In genomic region chr9:123659358-123659757, GRCh38 we compare ENCODE assay signal across 20 cellular contexts.
"Had no signal": no experiment of that assay in that cellular context is flagged by ENCODE, and none has a peak within 500 bp of the region (broad histone marks: within the 10 kb centered on the region; RNA-seq: fewer than 3 reads in every experiment).

No MANE protein-coding gene starts in this region.

- H3K27me3 Mint-ChIP-seq: stimulated activated naive CD8-positive, alpha-beta T cell treated with anti-CD3 and anti-CD28 coated beads, Interleukin-15, amount 100 ng/mL, for 72 hours had no signal

- H3K9me3 ChIP-seq: prostate gland, thoracic aorta had no signal

- H3K27me3 ChIP-seq: dorsolateral prefrontal cortex, heart left ventricle, right lobe of liver, transverse colon had no signal

- H3K27ac ChIP-seq: coronary artery, dorsolateral prefrontal cortex, heart left ventricle, lower lobe of right lung, parathyroid adenoma, prostate gland, right lobe of liver, thoracic aorta, transverse colon had no signal

- H3K79me2 ChIP-seq: parathyroid adenoma had no signal

- H3K4me3 Mint-ChIP-seq: nephron; stimulated activated naive CD8-positive, alpha-beta T cell treated with anti-CD3 and anti-CD28 coated beads, Interleukin-15, amount 100 ng/mL, for 72 hours had no signal

- H3K4me3 ChIP-seq: coronary artery, dorsolateral prefrontal cortex, heart left ventricle, lower lobe of right lung, prostate gland, right lobe of liver, thoracic aorta, transverse colon had no signal

- H3K4me1 Mint-ChIP-seq: nephron; stimulated activated naive CD8-positive, alpha-beta T cell treated with anti-CD3 and anti-CD28 coated beads, Interleukin-15, amount 100 ng/mL, for 72 hours had no signal

- H3K9ac ChIP-seq: parathyroid adenoma had no signal

- H3K27ac Mint-ChIP-seq: nephron had no signal

- ATAC-seq: heart left ventricle; lower lobe of right lung; right lobe of liver; stimulated activated naive CD8-positive, alpha-beta T cell treated with anti-CD3 and anti-CD28 coated beads, Interleukin-15, amount 100 ng/mL, for 72 hours had no signal

- DNase-seq: central memory CD4-positive, alpha-beta T cell; dorsolateral prefrontal cortex; effector CD8-positive, alpha-beta T cell; foreskin melanocyte; heart left ventricle; hippocampal formation; lower lobe of right lung; mesenchymal stem cell; midbrain; right lobe of liver; stimulated activated CD4-positive, alpha-beta T cell treated with anti-CD3 and anti-CD28 coated beads, Interleukin-15, amount 100 ng/mL, for 24 hours; stimulated activated CD4-positive, alpha-beta T cell treated with anti-CD3 and anti-CD28 coated beads, Interleukin-1b, Interleukin-23, amount 100 ng/mL, for 48 hours; stimulated activated CD4-positive, alpha-beta T cell treated with anti-CD3 and anti-CD28 coated beads, Interleukin-4, amount 100 ng/mL, for 24 hours; stimulated activated naive CD8-positive, alpha-beta T cell treated with anti-CD3 and anti-CD28 coated beads, Interleukin-15, amount 100 ng/mL, for 72 hours; transverse colon had no signal

- H2AFZ ChIP-seq: parathyroid adenoma had no signal

- H3K36me3 ChIP-seq: lower lobe of right lung, prostate gland, right lobe of liver had no signal

- H3K4me1 ChIP-seq: lower lobe of right lung, parathyroid adenoma, prostate gland, right lobe of liver, transverse colon had no signal
